ENCODE assay signal across 6 cellular contexts in the genomic region with DNA sequence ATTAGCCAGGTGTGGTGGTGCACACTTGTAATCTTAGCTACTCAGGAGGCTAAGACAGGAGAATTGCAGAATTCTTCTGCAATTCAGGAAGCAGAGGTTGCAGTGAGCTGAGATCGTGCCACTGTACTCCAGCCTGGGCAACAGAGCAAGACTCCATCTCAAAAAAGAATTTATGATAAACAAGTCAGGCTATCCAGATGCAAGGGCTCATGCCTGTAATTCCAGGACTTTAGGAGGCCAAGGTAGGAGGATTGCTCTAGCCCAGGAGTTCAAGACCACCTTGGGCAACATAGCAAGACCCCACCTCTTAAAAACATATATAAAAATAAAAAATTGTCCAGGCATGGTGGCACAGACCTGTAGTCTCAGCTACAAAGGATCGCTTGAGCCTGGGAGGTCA. TPM values are rescaled to one million over a fixed set of nuclear protein-coding genes. Genes with fewer than 3 reads are reported as not detected.
"Had no signal": no experiment of that assay in that cellular context is flagged by ENCODE, and none has a peak within 500 bp of the region (broad histone marks: within the 10 kb centered on the region; RNA-seq: fewer than 3 reads in every experiment).

No MANE protein-coding gene starts in this region.

- H3K9me3 Mint-ChIP-seq: GM23338, H9, HFFc6, IgD-negative memory B cell had no signal

- H3K36me3 Mint-ChIP-seq: IgD-negative memory B cell had no signal

- DNase-seq: H9, HCEC 1CT, HFFc6 had no signal

- H3K27ac Mint-ChIP-seq: GM23338, H9, HFFc6, IgD-negative memory B cell had no signal

- H3K4me3 Mint-ChIP-seq: GM23338, H9, HFFc6, IgD-negative memory B cell had no signal

- ATAC-seq: GM23338, HepG2 had no signal

RNA-seq across cellular contexts. Expression of gene CBR3, which starts 10.5 kb away (rescaled TPM):
- total RNA-seq: HepG2 had no signal
